ENCODE assay signal across 11 cellular contexts in the genomic region with DNA sequence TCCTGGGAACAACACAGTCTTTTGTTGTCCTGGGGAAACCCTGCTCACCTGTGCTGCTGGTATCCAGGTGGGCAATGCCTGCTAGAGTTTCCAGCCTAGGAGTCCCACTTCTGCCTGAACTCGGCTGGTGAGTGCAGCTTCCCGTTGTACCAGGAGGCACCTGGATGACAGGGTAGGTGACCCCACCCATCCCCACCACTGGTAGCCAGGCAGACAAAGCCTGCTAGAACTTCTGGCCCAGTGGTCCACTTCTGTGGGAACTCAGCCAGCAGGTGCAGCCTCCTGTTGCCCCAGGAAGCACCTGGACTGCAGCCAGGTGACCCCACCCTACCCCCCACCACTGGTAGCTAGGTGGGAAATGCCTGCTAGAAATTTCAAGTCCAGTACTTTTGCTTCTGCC. TPM values are rescaled to one million over a fixed set of nuclear protein-coding genes. Genes with fewer than 3 reads are reported as not detected.
"Had no signal": no experiment of that assay in that cellular context is flagged by ENCODE, and none has a peak within 500 bp of the region (broad histone marks: within the 10 kb centered on the region; RNA-seq: fewer than 3 reads in every experiment).

No MANE protein-coding gene starts in this region.

- H3K36me3 ChIP-seq: HAP-1 had no signal

- H2AFZ ChIP-seq: GM23248, GM23338 had no signal

- H3K27ac Mint-ChIP-seq: GM23338, H9, HFFc6 had no signal

- H3K4me3 ChIP-seq: GM23248, GM23338, HAP-1 had no signal

- H3K27ac ChIP-seq: GM23248 had no signal

- H3K9ac ChIP-seq: GM23248 had no signal

- H3K4me1 Mint-ChIP-seq: GM23338, H9 had no signal

- H3K4me1 ChIP-seq: HAP-1 had no signal

- ATAC-seq: GM23338, HCT116 had no signal

- DNase-seq: GM23248, GOT3, H7, H9, HCEC 1CT, HFFc6 had no signal

- H3K4me3 Mint-ChIP-seq: GM23338, H9, HFFc6 had no signal

- H3K4me2 ChIP-seq: GM23338 had no signal

RNA-seq across cellular contexts. Expression of gene TCEAL2, which starts 9.7 kb away (rescaled TPM):
- total RNA-seq: GM23248 had no signal
- polyA plus RNA-seq: GM23248, H1 had no signal

RNA-seq across cellular contexts. Expression of gene TCEAL6, which starts 26.5 kb away (rescaled TPM):
- total RNA-seq: GM23248, H1, H4, H7, H9, HFFc6 had no signal
- polyA plus RNA-seq: GM23248, H1 had no signal

RNA-seq across cellular contexts. Expression of gene BEX5, which starts 40.0 kb away (rescaled TPM):
- total RNA-seq: GM23248, HFFc6 had no signal
- polyA plus RNA-seq: GM23248 had no signal
